ENCODE assay signal across 23 cellular contexts in the genomic region with DNA sequence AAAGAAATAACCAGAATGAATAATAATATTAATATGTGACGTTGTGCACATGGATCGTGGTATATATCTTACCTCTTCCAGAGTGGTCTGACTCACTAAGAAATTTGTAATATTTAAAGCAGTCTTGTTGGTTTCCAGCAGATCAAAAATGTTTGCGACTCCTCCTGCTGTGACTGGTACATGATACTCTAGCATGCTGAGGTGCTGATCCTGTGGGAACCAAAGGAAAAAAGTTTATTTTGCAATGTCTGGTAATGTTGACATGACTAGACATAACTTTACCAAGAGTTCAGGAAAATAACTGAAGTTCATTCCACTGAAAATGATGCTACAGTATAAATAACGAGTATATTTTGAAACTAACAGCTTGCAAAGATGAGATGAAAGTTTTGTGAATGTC.
A peak's percentile ranks its signal among the peaks of the same experiment; 100 is the strongest.
DNase-seq lines count a peak whose midpoint lies in the region; ATAC-seq, FAIRE-seq and TF ChIP-seq lines count a peak whose summit lies in the region.
"Had no signal": no experiment of that assay in that cellular context is flagged by ENCODE, and none has a peak within 500 bp of the region (broad histone marks: within the 10 kb centered on the region; RNA-seq: fewer than 3 reads in every experiment).

No MANE protein-coding gene starts in this region.

- H3K4me3 ChIP-seq in astrocyte (ENCODE audit: insufficient read depth, low read depth, low read length): no peak overlapping the region
- no peak overlapping the region for H3K4me3 ChIP-seq in choroid plexus epithelial cell (ENCODE audit: low read depth, low read length)
- H3K4me3 ChIP-seq in retinal pigment epithelial cell (ENCODE audit: low read length): no peak overlapping the region
- H3K4me3 ChIP-seq in CD8-positive, alpha-beta T cell (ENCODE audit: low read depth, low read length): no peak overlapping the region
- H3K4me3 ChIP-seq: K562, MG63 had no signal

- H3K9ac ChIP-seq in astrocyte (ENCODE audit: low read length): no peak overlapping the region

- ATAC-seq in HG02870 (IDR thresholded peaks at IDR 0.05; ENCODE audit: unreplicated experiment): no peak
- no peak for ATAC-seq in CD8-positive, alpha-beta T cell
- ATAC-seq: K562, PC-3 had no signal

- FAIRE-seq in astrocyte (lab: Jason Lieb, UNC): no peak
- FAIRE-seq: GM18507, H54, K562 had no signal

- H3K27ac Mint-ChIP-seq in astrocyte (ENCODE audit: unreplicated experiment): no peak overlapping the region
- no peak overlapping the region for H3K27ac Mint-ChIP-seq in CD14-positive monocyte
- H3K27ac Mint-ChIP-seq in CD8-positive, alpha-beta T cell: no peak overlapping the region

- no peaks in the 10 kb centered on the region for H3K9me3 ChIP-seq in astrocyte (ENCODE audit: insufficient read depth, low read depth, low read length)
- no peaks in the 10 kb centered on the region for H3K9me3 ChIP-seq in CD8-positive, alpha-beta T cell (ENCODE audit: low read length)
- H3K9me3 ChIP-seq: BE2C, MG63 had no signal

- POLR2A ChIA-PET in CD8-positive, alpha-beta T cell (lab: Charles Lee): no interaction called here

- no peak overlapping the region for H3K4me2 ChIP-seq in astrocyte (ENCODE audit: low read length)

- no peaks in the 10 kb centered on the region for H3K36me3 Mint-ChIP-seq in astrocyte (ENCODE audit: low read depth, unreplicated experiment)
- no peaks in the 10 kb centered on the region for H3K36me3 Mint-ChIP-seq in CD14-positive monocyte
- no peaks in the 10 kb centered on the region for H3K36me3 Mint-ChIP-seq in CD8-positive, alpha-beta T cell

- H3K4me1 ChIP-seq in astrocyte (ENCODE audit: insufficient read depth, low read length): no peaks in the 10 kb centered on the region
- H3K4me1 ChIP-seq in CD8-positive, alpha-beta T cell (ENCODE audit: insufficient read depth, low read length): no peaks in the 10 kb centered on the region

- H3K27me3 Mint-ChIP-seq in astrocyte (ENCODE audit: low read depth, unreplicated experiment) (no peaks in the 10 kb centered on the region), CD14-positive monocyte (ENCODE audit: low read depth in 3 of 3) (peaks cover 0 to 1% (median 0%) of the 10 kb centered on the region in 3 donors)
- no peaks in the 10 kb centered on the region for H3K27me3 Mint-ChIP-seq in CD8-positive, alpha-beta T cell (ENCODE audit: low read depth)

- no peaks in the 10 kb centered on the region for H3K79me2 ChIP-seq in astrocyte (ENCODE audit: insufficient read depth, low read length)

- H3K4me1 Mint-ChIP-seq in astrocyte (ENCODE audit: low read depth, unreplicated experiment): no peaks in the 10 kb centered on the region
- no peaks in the 10 kb centered on the region for H3K4me1 Mint-ChIP-seq in CD14-positive monocyte
- H3K4me1 Mint-ChIP-seq in CD8-positive, alpha-beta T cell (ENCODE audit: low read depth): no peaks in the 10 kb centered on the region

- intact Hi-C loops in CD14-positive monocyte (cut with micrococcal nuclease): no loop called here
- intact Hi-C loops in CD8-positive, alpha-beta T cell (cut with DNase I, micrococcal nuclease): no loop called here

- no peaks in the 10 kb centered on the region for H3K27me3 ChIP-seq in astrocyte (ENCODE audit: insufficient read depth, low read length)
- H3K27me3 ChIP-seq in CD8-positive, alpha-beta T cell (ENCODE audit: insufficient read depth, low read length): no peaks in the 10 kb centered on the region
- H3K27me3 ChIP-seq: BE2C, MG63 had no signal

- CTCF ChIA-PET in CD8-positive, alpha-beta T cell (lab: Charles Lee): no interaction called here

- TF ChIP-seq CTCF in astrocyte (IDR thresholded peaks at IDR 0.05; ENCODE audit: insufficient read depth, low read depth, low read length) (no peak), choroid plexus epithelial cell (conservative IDR thresholded peaks at IDR 0.05; ENCODE audit: low read depth, low read length) (no peak), retinal pigment epithelial cell (conservative IDR thresholded peaks at IDR 0.05; ENCODE audit: low read depth, low read length) (no peak), CD14-positive monocyte (IDR thresholded peaks at IDR 0.05) (no peak)
- no peak for TF ChIP-seq CTCF in CD8-positive, alpha-beta T cell (IDR thresholded peaks at IDR 0.05)

- no peaks in the 10 kb centered on the region for H3K36me3 ChIP-seq in astrocyte (ENCODE audit: insufficient read depth, low read length)
- H3K36me3 ChIP-seq in CD8-positive, alpha-beta T cell (ENCODE audit: insufficient read depth, low read length): no peaks in the 10 kb centered on the region
- H3K36me3 ChIP-seq: BE2C, MG63 had no signal

- H3K27ac ChIP-seq in astrocyte (ENCODE audit: low read depth, low read length): no peak overlapping the region
- no peak overlapping the region for H3K27ac ChIP-seq in CD8-positive, alpha-beta T cell (ENCODE audit: low read depth, low read length)
- H3K27ac ChIP-seq: 22Rv1 had no signal

- no peak overlapping the region for H2AFZ ChIP-seq in astrocyte (ENCODE audit: low read depth, low read length)

- DNase-seq in EH (ENCODE audit: low read depth): peak; percentile 4
- peak; percentile 14 for DNase-seq in astrocyte (ENCODE audit: low read depth)
- peak; percentile 79 for DNase-seq in choroid plexus epithelial cell (ENCODE audit: low read depth)
- DNase-seq in retinal pigment epithelial cell (ENCODE audit: low read depth): peak; percentile 84
- DNase-seq in CD14-positive monocyte (ENCODE audit: low spot score): no peak
- no peak for DNase-seq in CD8-positive, alpha-beta T cell
- DNase-seq: BE2C, DMS153, DND-41, Kasumi-1, MG63, NCI-H1105 treated with DMSO at 0.1 percent for 48 hours, NCI-H146, NCI-H1930, NCI-H2107, NCI-H524, NCI-H748 treated with DMSO at 0.1 percent for 48 hours, PC-3 had no signal

- no peaks in the 10 kb centered on the region for H4K20me1 ChIP-seq in astrocyte (ENCODE audit: insufficient read depth, low read length)

- H3K4me3 Mint-ChIP-seq in astrocyte (ENCODE audit: unreplicated experiment) (no peak overlapping the region), CD14-positive monocyte (no peak overlapping the region)
- H3K4me3 Mint-ChIP-seq in CD8-positive, alpha-beta T cell: no peak overlapping the region

- H3K9me3 Mint-ChIP-seq in astrocyte (ENCODE audit: unreplicated experiment): no peaks in the 10 kb centered on the region
- H3K9me3 Mint-ChIP-seq in CD14-positive monocyte: peaks cover 0 to 5% (median 2%) of the 10 kb centered on the region in 7 donors
- no peaks in the 10 kb centered on the region for H3K9me3 Mint-ChIP-seq in CD8-positive, alpha-beta T cell

Comparison
In these comparisons a context has a peak if more than half of its experiments do, and no peak if none do; other contexts are left out.
1. DNase-seq: peak in EH (single experiment), astrocyte (single experiment), choroid plexus epithelial cell (single experiment) and retinal pigment epithelial cell (single experiment); none in CD14-positive monocyte (single experiment) and CD8-positive, alpha-beta T cell (0 of 7).